12 cellular contexts compared by ENCODE assay signal in genomic region chr3:58085616-58086015, GRCh38.
A peak's percentile ranks its signal among the peaks of the same experiment; 100 is the strongest.
DNase-seq lines count a peak whose midpoint lies in the region; ATAC-seq, FAIRE-seq and TF ChIP-seq lines count a peak whose summit lies in the region.
"Had no signal": no experiment of that assay in that cellular context is flagged by ENCODE, and none has a peak within 500 bp of the region (broad histone marks: within the 10 kb centered on the region; RNA-seq: fewer than 3 reads in every experiment).

No MANE protein-coding gene starts in this region.

- H3K4me2 ChIP-seq in BLaER1 (peak overlapping the region; percentile 17; the same call in 1 of the 2 replicates), GM12878 (ENCODE audit: control insufficient read depth, insufficient read depth) (peak overlapping the region; percentile 47)

- H3K27me3 ChIP-seq in BLaER1 = no peaks in the 10 kb centered on the region
- no peaks in the 10 kb centered on the region for H3K27me3 ChIP-seq in GM12878 (replicated peaks in 1 of 2; ENCODE audit: control insufficient read depth in 2 of 2, insufficient read depth in 2 of 2, low read length in 1 of 2)
- H3K27me3 ChIP-seq in lower lobe of right lung (ENCODE audit: low read depth) = no peaks in the 10 kb centered on the region
- H3K27me3 ChIP-seq: SJCRH30 had no signal

- no peaks in the 10 kb centered on the region for H4K20me1 ChIP-seq in BLaER1
- H4K20me1 ChIP-seq in GM12878 (ENCODE audit: control insufficient read depth, insufficient read depth) = no peaks in the 10 kb centered on the region

- H3K4me1 ChIP-seq in BLaER1 = peaks cover 52% of the 10 kb centered on the region
- peaks cover 21% of the 10 kb centered on the region for H3K4me1 ChIP-seq in GM12878 (ENCODE audit: control insufficient read depth, insufficient read depth, low read length)
- peaks cover 28% of the 10 kb centered on the region for H3K4me1 ChIP-seq in lower lobe of right lung

- ATAC-seq in GM19351 (IDR thresholded peaks at IDR 0.05; ENCODE audit: unreplicated experiment) = peak; percentile 68
- ATAC-seq in HG03135 (IDR thresholded peaks at IDR 0.05; ENCODE audit: unreplicated experiment) = peak; percentile 27
- peak; percentile 84 for ATAC-seq in GM12878
- no peak for ATAC-seq in GM21360 (IDR thresholded peaks at IDR 0.05; ENCODE audit: unreplicated experiment)
- ATAC-seq in lower lobe of right lung = no peak

- TF ChIP-seq RAD21 in GM12878 (IDR thresholded peaks at IDR 0.05; ENCODE audit: insufficient read depth, low read depth, low read length) = no peak

- CTCF ChIA-PET in GM12878 (lab: Yijun Ruan, JAX) = interaction anchor here (1.2 to 1.9 kb wide), 6 partner anchors 10 to 81 kb away, joined by 3 to 7 read pairs (median 4); partner anchors contain the start of gene FLNB

- intact Hi-C loops in GM12878 (cut with micrococcal nuclease; ENCODE audit: unreplicated experiment) (loop anchor here (2.0 kb wide), 1 partner anchor 77 kb away; the partner anchor contains the start of gene FLNB), lower lobe of right lung (cut with DNase I) (no loop called here)

- RAD21 ChIA-PET in GM12878 (lab: Charles Lee; ENCODE audit: unreplicated experiment) = interaction anchor here (0.9 to 2.0 kb wide), 11 partner anchors 8 to 123 kb away, joined by 3 to 8 read pairs (median 3); no protein-coding TSS in a partner anchor

- TSS peak; percentile 34 for BruUV-seq in GM12878 (replicated peaks; lab: Mats Ljungman, UMichigan)

- POLR2A ChIA-PET in GM12878 (lab: Charles Lee) = interaction anchor here (0.6 to 1.2 kb wide), 3 partner anchors 40 to 133 kb away, joined by 3 to 5 read pairs (median 4); partner anchors contain the start of gene FLNB

- H3K4me3 ChIP-seq in BLaER1 (no peak overlapping the region), GM12878 (no peak overlapping the region), lower lobe of right lung (no peak overlapping the region)
- H3K4me3 ChIP-seq: SJCRH30 had no signal

- no peaks in the 10 kb centered on the region for H3K79me2 ChIP-seq in GM12878 (ENCODE audit: control insufficient read depth, insufficient read depth, low read length)

- H3K9ac ChIP-seq in BLaER1 (no peak overlapping the region), GM12878 (ENCODE audit: control insufficient read depth, insufficient read depth, low read length) (no peak overlapping the region)
- H3K9ac ChIP-seq: parathyroid adenoma had no signal

- no peak for TF ChIP-seq CTCF in GM12878 (IDR thresholded peaks at IDR 0.05 in 2 of 3, conservative IDR thresholded peaks at IDR 0.05 in 1 of 3; ENCODE audit: control insufficient read depth in 2 of 3, extremely low read depth in 1 of 3, insufficient read depth in 1 of 3, low read depth in 3 of 3, low read length in 3 of 3)
- no peak for TF ChIP-seq CTCF in lower lobe of right lung (IDR thresholded peaks at IDR 0.05)

- TF ChIP-seq POLR2A in GM12878 (IDR thresholded peaks at IDR 0.05; ENCODE audit: low read depth, low read length) = no peak

- H3K27ac ChIP-seq in BLaER1 (0 out of 2 replicates have a peak overlapping the region, but pooled peaks have one; percentile 11), GM12878 (ENCODE audit: control insufficient read depth, insufficient read depth) (peak overlapping the region; percentile 28; the same call in 1 of the 2 replicates), lower lobe of right lung (no peak overlapping the region)
- H3K27ac ChIP-seq: parathyroid adenoma, SJCRH30 had no signal

- no peak for FAIRE-seq in GM12878 (lab: Jason Lieb, UNC)
- FAIRE-seq: urothelium cell line had no signal

- in situ Hi-C loops in GM12878 (cut with MboI) = no loop called here

- H3K9me3 ChIP-seq in BLaER1 (no peaks in the 10 kb centered on the region), GM12878 (replicated peaks; ENCODE audit: control insufficient read depth, insufficient read depth, low read length) (no peaks in the 10 kb centered on the region), lower lobe of right lung (no peaks in the 10 kb centered on the region)
- H3K9me3 ChIP-seq: SJCRH30 had no signal

- 1% methylated on average over 6 of the region's 6 CpGs for WGBS in GM12878 (ENCODE audit: insufficient coverage, insufficient replicate concordance, low lambda C conversion rate, missing lambda C conversion rate)

- 0 out of 2 replicates have a peak overlapping the region, but pooled peaks have one; percentile 7 for H2AFZ ChIP-seq in GM12878 (ENCODE audit: control insufficient read depth, low read depth, low read length)
- H2AFZ ChIP-seq: parathyroid adenoma had no signal

- DNase-seq in GM12878 (ENCODE audit: low read depth, low spot score) = no peak
- DNase-seq in GF-D8 (lab: John Stamatoyannopoulos, UW) = no peak
- DNase-seq in lower lobe of right lung = no peak
- DNase-seq in activated gamma-delta T cell treated with Interleukin-2 at 50 U/mL for 16 hours = no peak
- DNase-seq: islet precursor cell, SJCRH30 had no signal

- SMC1A ChIA-PET in GM12878 (lab: Charles Lee; ENCODE audit: uncharacterized antibody, unreplicated experiment) = interaction anchor here (0.8 to 2.9 kb wide), 12 partner anchors 10 to 77 kb away, joined by 3 to 11 read pairs (median 4); partner anchors contain the start of gene FLNB

- no peak for TF ChIP-seq EP300 in GM12878 (IDR thresholded peaks at IDR 0.05; ENCODE audit: borderline replicate concordance in 1 of 2, control insufficient read depth in 1 of 2, low read depth in 2 of 2, low read length in 2 of 2)

- H3K36me3 ChIP-seq in BLaER1 (peaks cover 40% of the 10 kb centered on the region), GM12878 (ENCODE audit: control insufficient read depth in 2 of 2, insufficient read depth in 2 of 2, low read length in 1 of 2) (peaks cover 0 to 4% of the 10 kb centered on the region in 2 experiments; a peak in 3 of 4 replicates), lower lobe of right lung (peaks cover 4% of the 10 kb centered on the region)
- H3K36me3 ChIP-seq: SJCRH30 had no signal

TF ChIP-seq in GM12878, 131 proteins besides CTCF, POLR2A, EP300 and RAD21:
- TF ChIP-seq SMARCA5 (IDR thresholded peaks at IDR 0.05) (0 out of 2 replicates have a peak, but pooled peaks have one; percentile 14), IKZF2 (IDR thresholded peaks at IDR 0.05) (no peak), EED (IDR thresholded peaks at IDR 0.05; ENCODE audit: low read depth) (no peak), FOXM1 (IDR thresholded peaks at IDR 0.05; ENCODE audit: low read depth, low read length) (0 out of 2 replicates have a peak, but pooled peaks have one; percentile 17), ZBTB4 (CRISPR knock-in tag; IDR thresholded peaks at IDR 0.05) (no peak), CUX1 (IDR thresholded peaks at IDR 0.05; ENCODE audit: insufficient replicate concordance, low read depth, low read length) (no peak), BCL11A (IDR thresholded peaks at IDR 0.05; ENCODE audit: low read depth, low read length) (no peak)

Comparison
In these comparisons a context has a peak if more than half of its experiments do, and no peak if none do; other contexts are left out.
1. ATAC-seq: peak in GM19351 (single experiment), HG03135 (single experiment) and GM12878 (single experiment); none in GM21360 (single experiment) and lower lobe of right lung (0 of 2).